2 cellular contexts compared by ENCODE assay signal in the genomic region with DNA sequence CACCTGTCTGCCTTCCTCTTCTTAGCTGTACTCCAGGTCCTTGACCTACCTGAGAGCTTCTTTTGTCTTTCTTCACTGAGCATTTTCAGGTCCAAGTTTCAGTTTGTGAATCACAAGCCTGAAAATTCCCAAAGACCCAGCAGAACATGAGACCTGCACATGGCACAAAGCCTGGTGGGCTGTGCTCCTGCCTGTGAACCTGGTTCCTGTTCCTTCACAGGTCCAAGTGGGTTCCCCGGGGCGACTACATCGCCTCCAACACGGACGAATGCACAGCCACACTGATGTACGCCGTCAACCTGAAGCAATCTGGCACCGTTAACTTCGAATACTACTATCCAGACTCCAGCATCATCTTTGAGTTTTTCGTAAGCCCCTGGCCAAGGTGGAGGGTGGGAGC.
TF ChIP-seq lines count a peak whose summit lies in the region.

No MANE protein-coding gene starts in this region.

TF ChIP-seq in IMR-90, 13 proteins besides CTCF, POLR2A, EP300 and RAD21:
- TF ChIP-seq CEBPB (IDR thresholded peaks at IDR 0.05; ENCODE audit: low read depth, low read length) (no peak), CHD1 (IDR thresholded peaks at IDR 0.05; ENCODE audit: low read depth, low read length) (no peak), MAZ (IDR thresholded peaks at IDR 0.05; ENCODE audit: borderline replicate concordance, low read depth, low read length) (no peak)
- TF ChIP-seq, protein P1, sequence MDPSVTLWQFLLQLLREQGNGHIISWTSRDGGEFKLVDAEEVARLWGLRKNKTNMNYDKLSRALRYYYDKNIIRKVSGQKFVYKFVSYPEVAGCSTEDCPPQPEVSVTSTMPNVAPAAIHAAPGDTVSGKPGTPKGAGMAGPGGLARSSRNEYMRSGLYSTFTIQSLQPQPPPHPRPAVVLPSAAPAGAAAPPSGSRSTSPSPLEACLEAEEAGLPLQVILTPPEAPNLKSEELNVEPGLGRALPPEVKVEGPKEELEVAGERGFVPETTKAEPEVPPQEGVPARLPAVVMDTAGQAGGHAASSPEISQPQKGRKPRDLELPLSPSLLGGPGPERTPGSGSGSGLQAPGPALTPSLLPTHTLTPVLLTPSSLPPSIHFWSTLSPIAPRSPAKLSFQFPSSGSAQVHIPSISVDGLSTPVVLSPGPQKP (IDR thresholded peaks at IDR 0.05; ENCODE audit: borderline replicate concordance, low read depth, low read length): no peak
TF ChIP-seq in IMR-90: peak in this region for 0.

TF ChIP-seq in K562, 482 proteins besides CTCF, POLR2A, EP300 and RAD21:
- TF ChIP-seq YY1 (IDR thresholded peaks at IDR 0.05; ENCODE audit: borderline replicate concordance in 1 of 3, control insufficient read depth in 1 of 3, extremely low read depth in 1 of 3, insufficient read depth in 3 of 3, insufficient read length in 1 of 3, insufficient replicate concordance in 2 of 3, low read depth in 1 of 3, low read length in 2 of 3) (no peak), POU5F1 (IDR thresholded peaks at IDR 0.05; ENCODE audit: borderline replicate concordance, low read depth, low read length, partially characterized antibody) (no peak), BRD4 (IDR thresholded peaks at IDR 0.05) (no peak), TEAD1 (CRISPR knock-in tag; IDR thresholded peaks at IDR 0.05) (no peak), MTA2 (IDR thresholded peaks at IDR 0.05; ENCODE audit: low read depth) (no peak), RBM25 (IDR thresholded peaks at IDR 0.05; ENCODE audit: low read depth, low read length, severe bottlenecking) (no peak)
- TF ChIP-seq, protein P2, sequence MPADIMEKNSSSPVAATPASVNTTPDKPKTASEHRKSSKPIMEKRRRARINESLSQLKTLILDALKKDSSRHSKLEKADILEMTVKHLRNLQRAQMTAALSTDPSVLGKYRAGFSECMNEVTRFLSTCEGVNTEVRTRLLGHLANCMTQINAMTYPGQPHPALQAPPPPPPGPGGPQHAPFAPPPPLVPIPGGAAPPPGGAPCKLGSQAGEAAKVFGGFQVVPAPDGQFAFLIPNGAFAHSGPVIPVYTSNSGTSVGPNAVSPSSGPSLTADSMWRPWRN (IDR thresholded peaks at IDR 0.05; ENCODE audit: low read depth): no peak
TF ChIP-seq in K562: peak in this region for 0.
